Comparison of ENCODE assay signal across 15 cellular contexts in genomic region chr19:19022380-19022961, GRCh38. TPM values are rescaled to one million over a fixed set of nuclear protein-coding genes. Genes with fewer than 3 reads are reported as not detected.
DNase-seq lines count a peak whose midpoint lies in the region; TF ChIP-seq lines count a peak whose summit lies in the region.
"Had no signal": no experiment of that assay in that cellular context is flagged by ENCODE, and none has a peak within 500 bp of the region (broad histone marks: within the 10 kb centered on the region; RNA-seq: fewer than 3 reads in every experiment).

No MANE protein-coding gene starts in this region.

- DNase-seq in HFFc6 (no peak), immature natural killer cell (no peak), anterior cingulate cortex (lab: John Stamatoyannopoulos, UW) (no peak), tibial nerve (ENCODE audit: low spot score in 2 of 2) (no peak), NCI-H146 treated with DMSO at 0.1 percent for 48 hours (lab: John Stamatoyannopoulos, UW; ENCODE audit: unreplicated experiment) (no peak), AG20443 (ENCODE audit: low spot score) (no peak)
- DNase-seq in activated naive CD8-positive, alpha-beta T cell treated with anti-CD3 and anti-CD28 coated beads for 36 hours, result no peak
- DNase-seq: activated CD4-positive, alpha-beta T cell treated with anti-CD3 and anti-CD28 coated beads, Interleukin-2, amount 50 U/mL, for 1 hour; HCEC 1CT; head of caudate nucleus; NCI-H1105; NCI-H774 had no signal

- no peaks in the 10 kb centered on the region for H3K9me3 ChIP-seq in BLaER1 treated with 17β-estradiol and CSF1 and Interleukin-3, amounts not matched to agents 10 nM and 100 nM (replicated peaks in 1 of 11)
- no peaks in the 10 kb centered on the region for H3K9me3 ChIP-seq in tibial nerve
- H3K9me3 ChIP-seq: esophagus muscularis mucosa had no signal

- H3K4me3 Mint-ChIP-seq in HFFc6, result peak overlapping the region; percentile 59; the same call in 1 of the 2 replicates
- no peak overlapping the region for H3K4me3 Mint-ChIP-seq in activated naive CD8-positive, alpha-beta T cell treated with anti-CD3 and anti-CD28 coated beads for 36 hours
- H3K4me3 Mint-ChIP-seq in immature natural killer cell, result peak overlapping the region in 1 of 5 donors; percentile 42

- H3K9me3 Mint-ChIP-seq in HFFc6 (no peaks in the 10 kb centered on the region), immature natural killer cell (no peaks in the 10 kb centered on the region)
- H3K9me3 Mint-ChIP-seq in activated naive CD8-positive, alpha-beta T cell treated with anti-CD3 and anti-CD28 coated beads for 36 hours, result no peaks in the 10 kb centered on the region
- H3K9me3 Mint-ChIP-seq: activated naive CD4-positive, alpha-beta T cell treated with anti-CD3 and anti-CD28 coated beads, Interleukin-2, amount 50 U/mL, for 72 hours had no signal

- no peak for TF ChIP-seq EP300 in tibial nerve (IDR thresholded peaks at IDR 0.05)

- peaks cover 82 to 100% (median 93%) of the 10 kb centered on the region in 11 experiments for H3K36me3 ChIP-seq in BLaER1 treated with 17β-estradiol and CSF1 and Interleukin-3, amounts not matched to agents 10 nM and 100 nM
- H3K36me3 ChIP-seq in tibial nerve, result peaks cover 5 to 70% (median 10%) of the 10 kb centered on the region in 3 donors

- H3K27me3 Mint-ChIP-seq in HFFc6 (ENCODE audit: insufficient read depth) (peaks cover 1% of the 10 kb centered on the region), immature natural killer cell (ENCODE audit: low read depth in 3 of 3) (peaks cover 0 to 1% (median 0%) of the 10 kb centered on the region in 3 donors)
- H3K27me3 Mint-ChIP-seq in activated naive CD8-positive, alpha-beta T cell treated with anti-CD3 and anti-CD28 coated beads for 36 hours, result no peaks in the 10 kb centered on the region

- H3K9ac ChIP-seq in BLaER1 treated with 17β-estradiol and CSF1 and Interleukin-3, amounts not matched to agents 10 nM and 100 nM, result peak overlapping the region in 3 of 11 experiments; percentile 24 to 40 (median 39); a peak in 3 of 22 replicates

- H3K27me3 ChIP-seq in BLaER1 treated with 17β-estradiol and CSF1 and Interleukin-3, amounts not matched to agents 10 nM and 100 nM, result no peaks in the 10 kb centered on the region
- H3K27me3 ChIP-seq in tibial nerve, result no peaks in the 10 kb centered on the region
- H3K27me3 ChIP-seq: esophagus muscularis mucosa had no signal

- H3K4me2 ChIP-seq in BLaER1 treated with 17β-estradiol and CSF1 and Interleukin-3, amounts not matched to agents 10 nM and 100 nM, result peak overlapping the region in 6 of 11 experiments; percentile 1 to 41 (median 14); a peak in 5 of 22 replicates

- H3K4me1 Mint-ChIP-seq in HFFc6 (ENCODE audit: low read depth) (peaks cover 37% of the 10 kb centered on the region), immature natural killer cell (peaks cover 24 to 56% of the 10 kb centered on the region in 2 donors)
- H3K4me1 Mint-ChIP-seq in activated naive CD8-positive, alpha-beta T cell treated with anti-CD3 and anti-CD28 coated beads for 36 hours, result peaks cover 16% of the 10 kb centered on the region

- peaks cover 11 to 27% (median 14%) of the 10 kb centered on the region in 10 experiments; a peak in 19 of 20 replicates for H3K4me1 ChIP-seq in BLaER1 treated with 17β-estradiol and CSF1 and Interleukin-3, amounts not matched to agents 10 nM and 100 nM
- peaks cover 0 to 29% (median 4%) of the 10 kb centered on the region in 4 donors for H3K4me1 ChIP-seq in tibial nerve

- H3K27ac Mint-ChIP-seq in HFFc6 (peak overlapping the region; percentile 94), immature natural killer cell (peak overlapping the region; percentile 28 to 63 (median 47))
- peak overlapping the region; percentile 12 for H3K27ac Mint-ChIP-seq in activated naive CD8-positive, alpha-beta T cell treated with anti-CD3 and anti-CD28 coated beads for 36 hours

- TF ChIP-seq CTCF in HFFc6 (IDR thresholded peaks at IDR 0.05) (no peak), tibial nerve (IDR thresholded peaks at IDR 0.05) (no peak)

- no peak overlapping the region for H3K4me3 ChIP-seq in BLaER1 treated with 17β-estradiol and CSF1 and Interleukin-3, amounts not matched to agents 10 nM and 100 nM
- no peak overlapping the region for H3K4me3 ChIP-seq in tibial nerve
- H3K4me3 ChIP-seq: esophagus muscularis mucosa had no signal

- peaks cover 58 to 100% (median 97%) of the 10 kb centered on the region in 11 experiments for H4K20me1 ChIP-seq in BLaER1 treated with 17β-estradiol and CSF1 and Interleukin-3, amounts not matched to agents 10 nM and 100 nM

- peaks cover 35% of the 10 kb centered on the region for H3K36me3 Mint-ChIP-seq in HFFc6 (ENCODE audit: low read depth)
- peaks cover 25% of the 10 kb centered on the region for H3K36me3 Mint-ChIP-seq in activated naive CD8-positive, alpha-beta T cell treated with anti-CD3 and anti-CD28 coated beads for 36 hours
- peaks cover 14 to 50% (median 19%) of the 10 kb centered on the region in 3 donors for H3K36me3 Mint-ChIP-seq in immature natural killer cell

- WGBS in tibial nerve, 2 donors, result 75 to 77% methylated on average over 4 of the region's 4 CpGs

- TF ChIP-seq POLR2A in tibial nerve (IDR thresholded peaks at IDR 0.05), result no peak

- 0 out of 22 replicates have a peak overlapping the region, but pooled peaks of 1 of the 11 experiments have one; percentile 2 for H3K27ac ChIP-seq in BLaER1 treated with 17β-estradiol and CSF1 and Interleukin-3, amounts not matched to agents 10 nM and 100 nM
- no peak overlapping the region for H3K27ac ChIP-seq in tibial nerve
- H3K27ac ChIP-seq: esophagus muscularis mucosa had no signal

RNA-seq across cellular contexts. Expression of gene SUGP2, which starts 10.8 kb away (rescaled TPM):
- total RNA-seq in HFFc6 (2021; fragmentation: NEBNext Ultra II Directional; extraction: Animal tissue kit (Norgen Biotek cat#: 25700)), result 10 to 100 TPM; 57.6 to 71.5 (median 61.8) TPM
- 10 to 100 TPM; 74.2 to 81.8 TPM for total RNA-seq in activated naive CD8-positive, alpha-beta T cell treated with anti-CD3 and anti-CD28 coated beads for 36 hours
- polyA plus RNA-seq in immature natural killer cell, result 10 to 100 TPM in 1 of 3 donors, 1 to 10 TPM in 2; 7.4 to 19.4 (median 7.9) TPM
- 10 to 100 TPM; 50.8 to 95.1 (median 65.1) TPM for total RNA-seq in tibial nerve

RNA-seq across cellular contexts. Expression of gene ARMC6, which starts 10.9 kb away (rescaled TPM):
- 10 to 100 TPM; 30.2 to 41.7 (median 32.5) TPM for total RNA-seq in HFFc6 (2021; fragmentation: NEBNext Ultra II Directional; extraction: Animal tissue kit (Norgen Biotek cat#: 25700))
- total RNA-seq in activated naive CD8-positive, alpha-beta T cell treated with anti-CD3 and anti-CD28 coated beads for 36 hours, result 10 to 100 TPM; 51.3 to 54.0 TPM
- polyA plus RNA-seq in immature natural killer cell, result 10 to 100 TPM; 45.8 to 58.4 (median 49.9) TPM
- total RNA-seq in tibial nerve, result 10 to 100 TPM; 20.0 to 40.8 (median 24.6) TPM

RNA-seq across cellular contexts. Expression of gene SLC25A42, which starts 41.3 kb away (rescaled TPM):
- 10 to 100 TPM in 3 of 6 experiments, 1 to 10 TPM in 3; 8.7 to 11.7 (median 9.9) TPM for total RNA-seq in HFFc6 (2021; fragmentation: NEBNext Ultra II Directional; extraction: Animal tissue kit (Norgen Biotek cat#: 25700))
- total RNA-seq in activated naive CD8-positive, alpha-beta T cell treated with anti-CD3 and anti-CD28 coated beads for 36 hours, result 10 to 100 TPM in 1 of 2 experiments, 1 to 10 TPM in 1; 8.0 to 10.3 TPM
- polyA plus RNA-seq in immature natural killer cell, result 10 to 100 TPM; 10.4 to 24.8 (median 12.9) TPM
- total RNA-seq in tibial nerve, result 10 to 100 TPM; 13.8 to 25.5 (median 15.5) TPM

Comparison
In these comparisons a context has a peak if more than half of its experiments do, and no peak if none do; other contexts are left out.
1. H3K27ac Mint-ChIP-seq: peak in every context shown above with its lines; median percentile 94 in HFFc6; 47 in immature natural killer cell; 12 in activated naive CD8-positive, alpha-beta T cell treated with anti-CD3 and anti-CD28 coated beads for 36 hours.